ENCODE assay signal across 15 cellular contexts in the genomic region with DNA sequence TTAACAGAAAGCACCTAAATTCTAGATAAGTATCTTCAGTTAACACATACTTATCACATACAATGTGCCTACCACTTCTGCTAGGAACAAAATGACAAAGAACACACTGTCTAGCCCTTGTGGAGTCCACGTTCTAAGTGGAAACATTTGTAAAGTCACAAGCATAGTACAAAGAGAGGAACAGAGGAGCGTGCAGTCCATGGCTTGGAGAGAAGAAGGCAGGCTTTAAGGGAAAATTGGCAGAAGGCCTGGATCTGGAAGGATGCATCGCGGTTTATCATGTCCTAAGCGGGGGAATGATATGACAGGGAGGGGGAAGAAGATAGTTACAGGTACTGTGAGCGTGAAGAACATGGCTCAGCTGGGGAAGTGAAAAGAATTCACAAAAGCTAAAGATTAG.
DNase-seq lines count a peak whose midpoint lies in the region; ATAC-seq and TF ChIP-seq lines count a peak whose summit lies in the region.
"Had no signal": no experiment of that assay in that cellular context is flagged by ENCODE, and none has a peak within 500 bp of the region (broad histone marks: within the 10 kb centered on the region; RNA-seq: fewer than 3 reads in every experiment).

No MANE protein-coding gene starts in this region.

- intact Hi-C loops in Right ventricle myocardium superior (cut with DNase I), result no loop called here
- intact Hi-C loops in cardiac septum (cut with DNase I), result no loop called here
- intact Hi-C loops in left ventricle myocardium inferior (cut with micrococcal nuclease), result no loop called here
- intact Hi-C loops in testis (cut with DNase I; ENCODE audit: low total_unique reads), result no loop called here

- no peak overlapping the region for H4K8ac ChIP-seq in mesenchymal stem cell (ENCODE audit: low read length)

- no peak overlapping the region for H3K18ac ChIP-seq in mesenchymal stem cell (ENCODE audit: low read depth in 1 of 2, low read length in 2 of 2)

- no peak for TF ChIP-seq POLR2A in testis (IDR thresholded peaks at IDR 0.05)

- H2AK5ac ChIP-seq in mesenchymal stem cell (ENCODE audit: low read length, severe bottlenecking), result no peak overlapping the region

- no peak overlapping the region for H2BK120ac ChIP-seq in mesenchymal stem cell (ENCODE audit: low read depth, low read length)

- H2BK5ac ChIP-seq in mesenchymal stem cell (ENCODE audit: low read depth, low read length, poor library complexity, severe bottlenecking), result no peak overlapping the region

- WGBS in mesenchymal stem cell, result 97% methylated on average over 6 of the region's 6 CpGs
- WGBS in testis, 2 donors, result 60 to 63% methylated on average over 6 of the region's 6 CpGs

- no peak overlapping the region for H2AFZ ChIP-seq in mesenchymal stem cell (ENCODE audit: low read depth, low read length)

- ATAC-seq in Right ventricle myocardium superior (ENCODE audit: poor library complexity), result peak; percentile 38
- ATAC-seq: HCT116 had no signal

- peaks cover 33% of the 10 kb centered on the region for H3K9me3 ChIP-seq in left ventricle myocardium inferior (replicated peaks)
- H3K9me3 ChIP-seq in mesenchymal stem cell (ENCODE audit: control insufficient read depth, low read length), result no peaks in the 10 kb centered on the region
- no peaks in the 10 kb centered on the region for H3K9me3 ChIP-seq in testis
- H3K9me3 ChIP-seq: BLaER1 had no signal

- no peak overlapping the region for H3K23ac ChIP-seq in mesenchymal stem cell (ENCODE audit: low read length in 2 of 2)

- no peak overlapping the region for H4K91ac ChIP-seq in mesenchymal stem cell (ENCODE audit: low read length)

- no peak overlapping the region for H3K4me3 ChIP-seq in left ventricle myocardium inferior
- no peak overlapping the region for H3K4me3 ChIP-seq in mesenchymal stem cell (ENCODE audit: insufficient read depth in 1 of 2, low read depth in 1 of 2, low read length in 2 of 2)
- H3K4me3 ChIP-seq in testis, result no peak overlapping the region
- H3K4me3 ChIP-seq: BLaER1 had no signal

- no peak for DNase-seq in Right ventricle myocardium superior
- no peak for DNase-seq in cardiac septum (ENCODE audit: low spot score)
- no peak for DNase-seq in left ventricle myocardium inferior
- DNase-seq in mesenchymal stem cell, result no peak
- DNase-seq in testis, result peak; percentile 60
- no peak for DNase-seq in NCI-H1105 (lab: John Stamatoyannopoulos, UW)
- DNase-seq in hypothalamus (lab: John Stamatoyannopoulos, UW), result no peak
- no peak for DNase-seq in NCI-H226
- DNase-seq: 8988T; Calu3; CD8-positive, alpha-beta memory T cell; DMS 273 treated with DMSO at 0.1 percent for 48 hours had no signal

- H3K36me3 ChIP-seq in left ventricle myocardium inferior (peaks cover 7% of the 10 kb centered on the region), mesenchymal stem cell (ENCODE audit: control insufficient read depth in 1 of 2, insufficient read depth in 2 of 2, low read depth in 1 of 2, low read length in 2 of 2) (no peaks in the 10 kb centered on the region), testis (ENCODE audit: low read depth, missing control alignments) (no peaks in the 10 kb centered on the region)
- H3K36me3 ChIP-seq: BLaER1 had no signal

- H3K27ac ChIP-seq in left ventricle myocardium inferior (replicated peaks), result peak overlapping the region; percentile 62
- H3K27ac ChIP-seq in mesenchymal stem cell (ENCODE audit: low read length, poor library complexity, severe bottlenecking), result no peak overlapping the region
- no peak overlapping the region for H3K27ac ChIP-seq in testis
- H3K27ac ChIP-seq: BLaER1, HL-60 had no signal

- H3K4me1 ChIP-seq in left ventricle myocardium inferior (peaks cover 20% of the 10 kb centered on the region), mesenchymal stem cell (ENCODE audit: control insufficient read depth, insufficient read depth, low read depth, low read length) (no peaks in the 10 kb centered on the region), testis (no peaks in the 10 kb centered on the region)
- H3K4me1 ChIP-seq: BLaER1 had no signal

- no peak for TF ChIP-seq CTCF in left ventricle myocardium inferior (IDR thresholded peaks at IDR 0.05; ENCODE audit: borderline replicate concordance)
- TF ChIP-seq CTCF in testis (IDR thresholded peaks at IDR 0.05), result no peak

- no peak overlapping the region for H2BK12ac ChIP-seq in mesenchymal stem cell (ENCODE audit: low read length in 2 of 2)

- no peaks in the 10 kb centered on the region for H3K79me1 ChIP-seq in mesenchymal stem cell (replicated peaks; ENCODE audit: low read length, poor library complexity, severe bottlenecking)

- H3K27me3 ChIP-seq in left ventricle myocardium inferior (ENCODE audit: low read depth) (no peaks in the 10 kb centered on the region), mesenchymal stem cell (ENCODE audit: control insufficient read depth in 1 of 2, insufficient read depth in 1 of 2, low read length in 2 of 2) (no peaks in the 10 kb centered on the region), testis (no peaks in the 10 kb centered on the region)
- H3K27me3 ChIP-seq: BLaER1 had no signal

- no peak overlapping the region for H2BK15ac ChIP-seq in mesenchymal stem cell (ENCODE audit: low read depth, poor library complexity, severe bottlenecking)

- no peak overlapping the region for H3K4me2 ChIP-seq in mesenchymal stem cell (ENCODE audit: low read length, poor library complexity, severe bottlenecking)
- H3K4me2 ChIP-seq: BLaER1 had no signal

- H3K9ac ChIP-seq in mesenchymal stem cell (ENCODE audit: low read length), result peak overlapping the region; percentile 2
- H3K9ac ChIP-seq: BLaER1 had no signal

- H3K4ac ChIP-seq in mesenchymal stem cell (ENCODE audit: low read depth in 1 of 2, low read length in 2 of 2), result no peak overlapping the region

- no peak overlapping the region for H3K14ac ChIP-seq in mesenchymal stem cell (ENCODE audit: low read length in 2 of 2)
